Comparison of ENCODE assay signal across 19 cellular contexts in the genomic region with DNA sequence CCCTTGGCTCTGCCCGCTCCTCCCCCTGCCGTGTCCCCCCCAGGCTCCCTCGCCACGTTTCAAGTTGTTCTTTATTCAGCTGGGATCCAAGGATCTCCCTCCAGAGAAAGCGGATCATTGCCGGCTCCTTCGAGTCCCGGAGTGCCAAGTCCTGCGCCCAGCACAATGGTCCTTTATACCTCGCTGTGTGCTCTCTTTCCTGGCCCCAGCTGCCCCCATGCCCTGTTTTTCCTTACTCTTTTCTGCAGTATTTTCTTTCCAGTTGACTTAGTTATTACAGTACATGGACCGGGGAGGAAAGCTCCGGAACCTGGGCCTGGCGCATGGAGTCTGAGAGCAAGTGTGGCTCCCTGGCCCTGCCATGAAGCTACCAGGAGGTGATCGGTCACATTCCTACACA.
"Had no signal": no experiment of that assay in that cellular context is flagged by ENCODE, and none has a peak within 500 bp of the region (broad histone marks: within the 10 kb centered on the region; RNA-seq: fewer than 3 reads in every experiment).

No MANE protein-coding gene starts in this region.

- H3K4me3 Mint-ChIP-seq: activated CD4-positive, alpha-beta T cell treated with anti-CD3 and anti-CD28 coated beads, Interleukin-2, amount 10 ng/mL, durations not matched to agents 24 days and 14 days; activated CD8-positive, alpha-beta T cell treated with anti-CD3 and anti-CD28 coated beads, Interleukin-2, amount 10 ng/mL, durations not matched to agents 7 days and 5 days; stimulated activated effector memory CD8-positive, alpha-beta T cell treated with anti-CD3 and anti-CD28 coated beads, Interleukin-12 subunit alpha, Interleukin-12 subunit beta, amount 100 ng/mL, for 72 hours had no signal

- H3K4me3 ChIP-seq: breast epithelium, gastroesophageal sphincter, hepatocyte, ovary, thyroid gland had no signal

- H3K4me1 Mint-ChIP-seq: activated CD4-positive, alpha-beta T cell treated with anti-CD3 and anti-CD28 coated beads, Interleukin-2, amount 10 ng/mL, durations not matched to agents 24 days and 14 days; stimulated activated effector memory CD8-positive, alpha-beta T cell treated with anti-CD3 and anti-CD28 coated beads, Interleukin-12 subunit alpha, Interleukin-12 subunit beta, amount 100 ng/mL, for 72 hours had no signal

- H3K27ac ChIP-seq: breast epithelium, gastroesophageal sphincter, hepatocyte, ovary, thyroid gland had no signal

- H3K27me3 Mint-ChIP-seq: activated CD4-positive, alpha-beta T cell treated with anti-CD3 and anti-CD28 coated beads, Interleukin-2, amount 10 ng/mL, durations not matched to agents 24 days and 14 days had no signal

- H3K27ac Mint-ChIP-seq: activated CD4-positive, alpha-beta T cell treated with anti-CD3 and anti-CD28 coated beads, Interleukin-2, amount 10 ng/mL, durations not matched to agents 24 days and 14 days; activated CD8-positive, alpha-beta T cell treated with anti-CD3 and anti-CD28 coated beads, Interleukin-2, amount 10 ng/mL, durations not matched to agents 7 days and 5 days; activated naive CD4-positive, alpha-beta T cell treated with anti-CD3 and anti-CD28 coated beads, Interleukin-2, amount 50 U/mL, for 72 hours; nephron; stimulated activated effector memory CD8-positive, alpha-beta T cell treated with anti-CD3 and anti-CD28 coated beads, Interleukin-12 subunit alpha, Interleukin-12 subunit beta, amount 100 ng/mL, for 72 hours had no signal

- DNase-seq: activated CD4-positive, alpha-beta T cell treated with anti-CD3 and anti-CD28 coated beads, Interleukin-2, amount 10 ng/mL, durations not matched to agents 24 days and 14 days; activated CD4-positive, CD25-positive, alpha-beta regulatory T cell; activated CD8-positive, alpha-beta memory T cell treated with anti-CD3 and anti-CD28 coated beads, Interleukin-2, amount 50 U/mL, for 4 hours; activated CD8-positive, alpha-beta T cell treated with anti-CD3 and anti-CD28 coated beads, Interleukin-2, amount 10 ng/mL, durations not matched to agents 7 days and 5 days; activated effector memory CD4-positive, alpha-beta T cell treated with anti-CD3 and anti-CD28 coated beads, Interleukin-2, amount 50 U/mL, for 16 hours; activated T-cell treated with anti-CD3 and anti-CD28 coated beads, Interleukin-2, amount 50 U/mL, for 48 hours; amniotic stem cell; mesendoderm; ovary; stimulated activated CD4-positive, alpha-beta T cell treated with anti-CD3 and anti-CD28 coated beads, Interleukin-12 subunit alpha, Interleukin-12 subunit beta, amount 100 ng/mL, for 4 hours; stimulated activated CD4-positive, alpha-beta T cell treated with anti-CD3 and anti-CD28 coated beads, Interleukin-2, amount 100 ng/mL, for 24 hours; SW 1271; thyroid gland had no signal

- H3K36me3 ChIP-seq: breast epithelium, gastroesophageal sphincter, ovary, thyroid gland had no signal

- H3K27me3 ChIP-seq: breast epithelium, gastroesophageal sphincter, hepatocyte, ovary, thyroid gland had no signal

- H3K9me3 Mint-ChIP-seq: stimulated activated effector memory CD8-positive, alpha-beta T cell treated with anti-CD3 and anti-CD28 coated beads, Interleukin-12 subunit alpha, Interleukin-12 subunit beta, amount 100 ng/mL, for 72 hours had no signal

- ATAC-seq: activated CD8-positive, alpha-beta T cell treated with anti-CD3 and anti-CD28 coated beads, Interleukin-2, amount 10 ng/mL, durations not matched to agents 7 days and 5 days; activated naive CD4-positive, alpha-beta T cell treated with anti-CD3 and anti-CD28 coated beads, Interleukin-2, amount 50 U/mL, for 72 hours; gastroesophageal sphincter; stimulated activated effector memory CD8-positive, alpha-beta T cell treated with anti-CD3 and anti-CD28 coated beads, Interleukin-12 subunit alpha, Interleukin-12 subunit beta, amount 100 ng/mL, for 72 hours had no signal

- H3K36me3 Mint-ChIP-seq: activated naive CD4-positive, alpha-beta T cell treated with anti-CD3 and anti-CD28 coated beads, Interleukin-2, amount 50 U/mL, for 72 hours; stimulated activated effector memory CD8-positive, alpha-beta T cell treated with anti-CD3 and anti-CD28 coated beads, Interleukin-12 subunit alpha, Interleukin-12 subunit beta, amount 100 ng/mL, for 72 hours had no signal
